1 cellular context compared by ENCODE assay signal in the genomic region with DNA sequence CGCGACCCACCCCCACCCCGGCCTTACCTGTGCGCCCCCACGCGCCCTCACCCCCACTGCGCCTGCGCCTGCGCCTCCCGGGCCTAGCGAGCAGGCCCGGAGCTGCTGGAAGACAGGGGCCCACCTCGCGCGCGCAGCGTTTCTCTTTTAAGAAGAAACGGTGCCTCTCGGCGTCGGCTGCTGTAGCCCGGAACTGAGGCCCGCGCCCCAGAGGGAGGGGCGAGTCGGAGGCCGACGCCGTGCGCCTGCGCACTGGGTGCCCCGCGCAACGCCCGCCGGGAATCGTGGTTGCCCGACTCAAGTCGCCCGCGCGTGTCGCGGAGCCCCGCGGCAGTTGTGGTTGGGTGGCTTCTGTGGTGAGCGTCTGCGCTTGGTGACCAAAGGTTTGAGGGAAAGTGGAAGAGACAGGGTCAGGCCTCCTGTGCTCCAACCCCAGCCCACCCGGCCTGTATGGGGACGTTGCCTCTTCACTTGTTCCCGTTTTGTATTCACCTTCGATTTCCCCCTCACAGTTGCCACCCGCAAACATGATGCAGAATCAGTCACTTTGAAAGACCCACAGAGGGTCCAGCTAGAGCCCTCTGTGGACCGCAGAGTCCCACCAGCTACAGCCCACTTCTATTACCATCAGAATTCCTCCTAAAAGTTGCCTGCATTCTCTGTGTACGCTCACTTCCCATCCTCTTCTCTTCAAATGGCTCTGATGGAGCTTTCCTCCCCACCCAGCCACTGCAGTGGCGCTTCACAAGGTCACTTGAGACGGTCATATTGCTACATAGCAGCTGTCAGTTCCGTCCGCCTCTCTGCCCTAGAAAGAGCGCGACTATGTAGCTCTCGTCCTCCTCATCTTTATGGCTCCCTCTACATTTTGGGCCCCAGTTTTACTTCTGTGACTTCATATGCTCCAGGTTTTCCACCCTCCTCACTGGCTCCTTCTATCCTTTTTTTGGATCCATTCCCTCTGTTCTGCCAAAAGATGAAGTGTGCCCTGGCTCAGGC.
TF ChIP-seq lines count a peak whose summit lies in the region.

A gene with protein sequence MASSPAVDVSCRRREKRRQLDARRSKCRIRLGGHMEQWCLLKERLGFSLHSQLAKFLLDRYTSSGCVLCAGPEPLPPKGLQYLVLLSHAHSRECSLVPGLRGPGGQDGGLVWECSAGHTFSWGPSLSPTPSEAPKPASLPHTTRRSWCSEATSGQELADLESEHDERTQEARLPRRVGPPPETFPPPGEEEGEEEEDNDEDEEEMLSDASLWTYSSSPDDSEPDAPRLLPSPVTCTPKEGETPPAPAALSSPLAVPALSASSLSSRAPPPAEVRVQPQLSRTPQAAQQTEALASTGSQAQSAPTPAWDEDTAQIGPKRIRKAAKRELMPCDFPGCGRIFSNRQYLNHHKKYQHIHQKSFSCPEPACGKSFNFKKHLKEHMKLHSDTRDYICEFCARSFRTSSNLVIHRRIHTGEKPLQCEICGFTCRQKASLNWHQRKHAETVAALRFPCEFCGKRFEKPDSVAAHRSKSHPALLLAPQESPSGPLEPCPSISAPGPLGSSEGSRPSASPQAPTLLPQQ (minus strand): TSS at position 195 of the 999 bp plus-strand sequence. CDS start 776 bp downstream, outside the sequence.

TF ChIP-seq in GM23338, 12 proteins besides CTCF, POLR2A, EP300 and RAD21 (continued from another document):
- TF ChIP-seq, protein P1, sequence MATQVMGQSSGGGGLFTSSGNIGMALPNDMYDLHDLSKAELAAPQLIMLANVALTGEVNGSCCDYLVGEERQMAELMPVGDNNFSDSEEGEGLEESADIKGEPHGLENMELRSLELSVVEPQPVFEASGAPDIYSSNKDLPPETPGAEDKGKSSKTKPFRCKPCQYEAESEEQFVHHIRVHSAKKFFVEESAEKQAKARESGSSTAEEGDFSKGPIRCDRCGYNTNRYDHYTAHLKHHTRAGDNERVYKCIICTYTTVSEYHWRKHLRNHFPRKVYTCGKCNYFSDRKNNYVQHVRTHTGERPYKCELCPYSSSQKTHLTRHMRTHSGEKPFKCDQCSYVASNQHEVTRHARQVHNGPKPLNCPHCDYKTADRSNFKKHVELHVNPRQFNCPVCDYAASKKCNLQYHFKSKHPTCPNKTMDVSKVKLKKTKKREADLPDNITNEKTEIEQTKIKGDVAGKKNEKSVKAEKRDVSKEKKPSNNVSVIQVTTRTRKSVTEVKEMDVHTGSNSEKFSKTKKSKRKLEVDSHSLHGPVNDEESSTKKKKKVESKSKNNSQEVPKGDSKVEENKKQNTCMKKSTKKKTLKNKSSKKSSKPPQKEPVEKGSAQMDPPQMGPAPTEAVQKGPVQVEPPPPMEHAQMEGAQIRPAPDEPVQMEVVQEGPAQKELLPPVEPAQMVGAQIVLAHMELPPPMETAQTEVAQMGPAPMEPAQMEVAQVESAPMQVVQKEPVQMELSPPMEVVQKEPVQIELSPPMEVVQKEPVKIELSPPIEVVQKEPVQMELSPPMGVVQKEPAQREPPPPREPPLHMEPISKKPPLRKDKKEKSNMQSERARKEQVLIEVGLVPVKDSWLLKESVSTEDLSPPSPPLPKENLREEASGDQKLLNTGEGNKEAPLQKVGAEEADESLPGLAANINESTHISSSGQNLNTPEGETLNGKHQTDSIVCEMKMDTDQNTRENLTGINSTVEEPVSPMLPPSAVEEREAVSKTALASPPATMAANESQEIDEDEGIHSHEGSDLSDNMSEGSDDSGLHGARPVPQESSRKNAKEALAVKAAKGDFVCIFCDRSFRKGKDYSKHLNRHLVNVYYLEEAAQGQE (IDR thresholded peaks at IDR 0.05; ENCODE audit: unreplicated experiment): no peak
- TF ChIP-seq EZH2 (IDR thresholded peaks at IDR 0.05; ENCODE audit: low read depth, unreplicated experiment): no peak
- no peak for TF ChIP-seq STAT1 (IDR thresholded peaks at IDR 0.05; ENCODE audit: unreplicated experiment)
- TF ChIP-seq ZNF114 (CRISPR knock-in tag; IDR thresholded peaks at IDR 0.05): no peak
- peak; percentile 23; the same call in 1 of the 2 replicates for TF ChIP-seq CREB1 (CRISPR knock-in tag; IDR thresholded peaks at IDR 0.05; ENCODE audit: low read depth)
- TF ChIP-seq ZNF331 (CRISPR knock-in tag; IDR thresholded peaks at IDR 0.05; ENCODE audit: low read depth): no peak
- no peak for TF ChIP-seq EZH2phosphoT487 (IDR thresholded peaks at IDR 0.05; ENCODE audit: unreplicated experiment)
- TF ChIP-seq, protein P2, sequence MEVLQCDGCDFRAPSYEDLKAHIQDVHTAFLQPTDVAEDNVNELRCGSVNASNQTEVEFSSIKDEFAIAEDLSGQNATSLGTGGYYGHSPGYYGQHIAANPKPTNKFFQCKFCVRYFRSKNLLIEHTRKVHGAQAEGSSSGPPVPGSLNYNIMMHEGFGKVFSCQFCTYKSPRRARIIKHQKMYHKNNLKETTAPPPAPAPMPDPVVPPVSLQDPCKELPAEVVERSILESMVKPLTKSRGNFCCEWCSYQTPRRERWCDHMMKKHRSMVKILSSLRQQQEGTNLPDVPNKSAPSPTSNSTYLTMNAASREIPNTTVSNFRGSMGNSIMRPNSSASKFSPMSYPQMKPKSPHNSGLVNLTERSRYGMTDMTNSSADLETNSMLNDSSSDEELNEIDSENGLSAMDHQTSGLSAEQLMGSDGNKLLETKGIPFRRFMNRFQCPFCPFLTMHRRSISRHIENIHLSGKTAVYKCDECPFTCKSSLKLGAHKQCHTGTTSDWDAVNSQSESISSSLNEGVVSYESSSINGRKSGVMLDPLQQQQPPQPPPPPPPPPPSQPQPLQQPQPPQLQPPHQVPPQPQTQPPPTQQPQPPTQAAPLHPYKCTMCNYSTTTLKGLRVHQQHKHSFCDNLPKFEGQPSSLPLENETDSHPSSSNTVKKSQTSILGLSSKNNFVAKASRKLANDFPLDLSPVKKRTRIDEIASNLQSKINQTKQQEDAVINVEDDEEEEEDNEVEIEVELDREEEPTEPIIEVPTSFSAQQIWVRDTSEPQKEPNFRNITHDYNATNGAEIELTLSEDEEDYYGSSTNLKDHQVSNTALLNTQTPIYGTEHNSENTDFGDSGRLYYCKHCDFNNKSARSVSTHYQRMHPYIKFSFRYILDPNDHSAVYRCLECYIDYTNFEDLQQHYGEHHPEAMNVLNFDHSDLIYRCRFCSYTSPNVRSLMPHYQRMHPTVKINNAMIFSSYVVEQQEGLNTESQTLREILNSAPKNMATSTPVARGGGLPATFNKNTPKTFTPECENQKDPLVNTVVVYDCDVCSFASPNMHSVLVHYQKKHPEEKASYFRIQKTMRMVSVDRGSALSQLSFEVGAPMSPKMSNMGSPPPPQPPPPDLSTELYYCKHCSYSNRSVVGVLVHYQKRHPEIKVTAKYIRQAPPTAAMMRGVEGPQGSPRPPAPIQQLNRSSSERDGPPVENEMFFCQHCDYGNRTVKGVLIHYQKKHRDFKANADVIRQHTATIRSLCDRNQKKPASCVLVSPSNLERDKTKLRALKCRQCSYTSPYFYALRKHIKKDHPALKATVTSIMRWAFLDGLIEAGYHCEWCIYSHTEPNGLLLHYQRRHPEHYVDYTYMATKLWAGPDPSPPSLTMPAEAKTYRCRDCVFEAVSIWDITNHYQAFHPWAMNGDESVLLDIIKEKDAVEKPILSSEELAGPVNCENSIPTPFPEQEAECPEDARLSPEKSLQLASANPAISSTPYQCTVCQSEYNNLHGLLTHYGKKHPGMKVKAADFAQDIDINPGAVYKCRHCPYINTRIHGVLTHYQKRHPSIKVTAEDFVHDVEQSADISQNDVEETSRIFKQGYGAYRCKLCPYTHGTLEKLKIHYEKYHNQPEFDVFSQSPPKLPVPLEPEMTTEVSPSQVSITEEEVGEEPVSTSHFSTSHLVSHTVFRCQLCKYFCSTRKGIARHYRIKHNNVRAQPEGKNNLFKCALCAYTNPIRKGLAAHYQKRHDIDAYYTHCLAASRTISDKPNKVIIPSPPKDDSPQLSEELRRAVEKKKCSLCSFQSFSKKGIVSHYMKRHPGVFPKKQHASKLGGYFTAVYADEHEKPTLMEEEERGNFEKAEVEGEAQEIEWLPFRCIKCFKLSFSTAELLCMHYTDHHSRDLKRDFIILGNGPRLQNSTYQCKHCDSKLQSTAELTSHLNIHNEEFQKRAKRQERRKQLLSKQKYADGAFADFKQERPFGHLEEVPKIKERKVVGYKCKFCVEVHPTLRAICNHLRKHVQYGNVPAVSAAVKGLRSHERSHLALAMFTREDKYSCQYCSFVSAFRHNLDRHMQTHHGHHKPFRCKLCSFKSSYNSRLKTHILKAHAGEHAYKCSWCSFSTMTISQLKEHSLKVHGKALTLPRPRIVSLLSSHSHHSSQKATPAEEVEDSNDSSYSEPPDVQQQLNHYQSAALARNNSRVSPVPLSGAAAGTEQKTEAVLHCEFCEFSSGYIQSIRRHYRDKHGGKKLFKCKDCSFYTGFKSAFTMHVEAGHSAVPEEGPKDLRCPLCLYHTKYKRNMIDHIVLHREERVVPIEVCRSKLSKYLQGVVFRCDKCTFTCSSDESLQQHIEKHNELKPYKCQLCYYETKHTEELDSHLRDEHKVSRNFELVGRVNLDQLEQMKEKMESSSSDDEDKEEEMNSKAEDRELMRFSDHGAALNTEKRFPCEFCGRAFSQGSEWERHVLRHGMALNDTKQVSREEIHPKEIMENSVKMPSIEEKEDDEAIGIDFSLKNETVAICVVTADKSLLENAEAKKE (CRISPR knock-in tag; IDR thresholded peaks at IDR 0.05): no peak
- no peak for TF ChIP-seq NANOG (IDR thresholded peaks at IDR 0.05; ENCODE audit: borderline replicate concordance)
- peak; percentile 85 for TF ChIP-seq POLR2AphosphoS5 (IDR thresholded peaks at IDR 0.05; ENCODE audit: low read depth)
- no peak for TF ChIP-seq JUNB (IDR thresholded peaks at IDR 0.05; ENCODE audit: unreplicated experiment)
